In the genomic region with DNA sequence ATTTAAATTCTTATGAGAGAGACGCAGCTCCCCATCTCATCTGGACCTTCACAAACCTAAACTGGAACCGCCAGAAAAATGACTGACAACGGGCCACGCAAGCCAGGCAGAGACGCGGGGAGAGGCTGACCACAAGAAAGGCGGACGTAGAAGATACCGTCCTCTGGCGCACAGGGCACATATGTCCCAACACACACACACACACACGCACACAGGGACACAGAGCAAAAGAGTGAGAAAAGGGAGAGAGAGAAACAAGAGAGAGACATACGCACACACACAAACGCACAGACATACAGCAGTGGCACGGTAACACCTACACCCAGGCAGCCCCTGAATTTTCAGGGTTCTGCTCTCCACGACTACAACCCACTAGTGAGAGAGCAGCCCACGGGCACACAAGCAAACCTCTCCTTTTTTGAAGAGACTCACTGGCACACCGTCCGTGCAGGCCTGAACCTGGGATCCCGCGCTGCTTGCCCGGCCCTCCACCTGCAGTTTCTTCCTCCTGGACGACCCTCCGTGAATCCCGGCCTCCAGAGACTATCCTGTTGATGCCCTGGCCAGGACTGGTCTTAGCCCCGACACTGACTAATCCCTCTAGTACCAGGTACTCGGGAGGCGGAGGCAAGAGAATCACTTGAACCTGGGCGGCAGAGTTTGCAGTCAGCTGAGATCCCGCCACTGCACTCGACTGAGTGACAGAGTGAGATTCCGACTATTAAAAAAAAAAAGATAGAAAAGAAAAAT, we compare ENCODE assay signal across 8 cellular contexts.
A peak's percentile ranks its signal among the peaks of the same experiment; 100 is the strongest.
DNase-seq lines count a peak whose midpoint lies in the region; ATAC-seq and TF ChIP-seq lines count a peak whose summit lies in the region.
"Not testable (repeated sequence)": the region's sequence is repeated elsewhere in the genome, so short reads cannot be mapped to it uniquely, and the experiment has no call there.

No MANE protein-coding gene starts in this region.

- H3K4me2 ChIP-seq in DND-41 (ENCODE audit: insufficient read depth, low read length) (peak overlapping the region; percentile 77), PC-3 (ENCODE audit: low read length) (peak overlapping the region; percentile 71)

- not testable (repeated sequence) for H3F3A ChIP-seq in PC-3 (ENCODE audit: low read length, unreplicated experiment)

- H3K36me3 ChIP-seq in DND-41 (ENCODE audit: insufficient read depth, low read length); PC-3 (ENCODE audit: low read depth, low read length); prostate gland; upper lobe of right lung: not testable (repeated sequence)

- H3K9me2 ChIP-seq in PC-3 (replicated peaks; ENCODE audit: low read length), result not testable (repeated sequence)

- POLR2A ChIA-PET in PC-3 (lab: Charles Lee; ENCODE audit: unreplicated experiment), result not testable (repeated sequence)

- H3K79me2 ChIP-seq in DND-41 (ENCODE audit: insufficient read depth, low read length), result peaks cover 15% of the 10 kb centered on the region
- H3K79me2 ChIP-seq in PC-3 (ENCODE audit: low read length), result not testable (repeated sequence)

- H3K9ac ChIP-seq in DND-41 (ENCODE audit: low read depth, low read length) (peak overlapping the region; percentile 85), PC-3 (ENCODE audit: low read length) (peak overlapping the region; percentile 52)

- not testable (repeated sequence) for TF ChIP-seq POLR2A in prostate gland (IDR thresholded peaks at IDR 0.05)

- intact Hi-C loops in PC-3 (cut with micrococcal nuclease); activated T-helper 2 cell treated with anti-CD3 and anti-CD28 coated beads, Interferon-gamma antibody, Interleukin-2, Interleukin-4, amounts not matched to agents 10 μg/mL and 5 μg/mL and 100 μg/mL, durations not matched to agents 14 hours and 24 hours and 36 hours (cut with micrococcal nuclease); left colon (cut with DNase I, micrococcal nuclease); prostate gland (cut with DNase I); upper lobe of right lung (cut with DNase I): not testable (repeated sequence)

- peaks cover 20% of the 10 kb centered on the region for H3K9me3 ChIP-seq in DND-41 (ENCODE audit: insufficient read depth, low read length, severe bottlenecking)
- H3K9me3 ChIP-seq in PC-3 (ENCODE audit: low read length); prostate gland; upper lobe of right lung: not testable (repeated sequence)

- H3K4me1 ChIP-seq in DND-41 (ENCODE audit: insufficient read depth, low read length), result peaks cover 32% of the 10 kb centered on the region
- not testable (repeated sequence) for H3K4me1 ChIP-seq in PC-3 (ENCODE audit: insufficient read depth, low read length); prostate gland (replicated peaks); upper lobe of right lung

- not testable (repeated sequence) for H3K9me3 Mint-ChIP-seq in activated T-helper 2 cell treated with anti-CD3 and anti-CD28 coated beads, Interferon-gamma antibody, Interleukin-2, Interleukin-4, amounts not matched to agents 10 μg/mL and 5 μg/mL and 100 μg/mL, durations not matched to agents 14 hours and 24 hours and 36 hours; effector memory CD8-positive, alpha-beta T cell

- DNase-seq in DND-41 (peak; percentile 51), PC-3 (peak; percentile 18), upper lobe of right lung (peak; percentile 61)
- DNase-seq in activated T-helper 2 cell treated with anti-CD3 and anti-CD28 coated beads, Interferon-gamma antibody, Interleukin-2, Interleukin-4, amounts not matched to agents 10 μg/mL and 5 μg/mL and 100 μg/mL, durations not matched to agents 14 hours and 24 hours and 36 hours (ENCODE audit: low spot score); effector memory CD8-positive, alpha-beta T cell; left colon; prostate gland (ENCODE audit: low spot score): not testable (repeated sequence)

- H3K27ac ChIP-seq in DND-41 (ENCODE audit: low read length) (peak overlapping the region; percentile 91), prostate gland (peak overlapping the region; percentile 65 to 70), upper lobe of right lung (peak overlapping the region; percentile 63)
- not testable (repeated sequence) for H3K27ac ChIP-seq in PC-3 (ENCODE audit: low read length)

- H3K4me3 Mint-ChIP-seq in activated T-helper 2 cell treated with anti-CD3 and anti-CD28 coated beads, Interferon-gamma antibody, Interleukin-2, Interleukin-4, amounts not matched to agents 10 μg/mL and 5 μg/mL and 100 μg/mL, durations not matched to agents 14 hours and 24 hours and 36 hours (ENCODE audit: low read depth), result peak overlapping the region; percentile 83
- peak overlapping the region; percentile 82 to 89 for H3K4me3 Mint-ChIP-seq in effector memory CD8-positive, alpha-beta T cell

- H3K4me1 Mint-ChIP-seq in activated T-helper 2 cell treated with anti-CD3 and anti-CD28 coated beads, Interferon-gamma antibody, Interleukin-2, Interleukin-4, amounts not matched to agents 10 μg/mL and 5 μg/mL and 100 μg/mL, durations not matched to agents 14 hours and 24 hours and 36 hours (ENCODE audit: low read depth), result peaks cover 15% of the 10 kb centered on the region
- H3K4me1 Mint-ChIP-seq in effector memory CD8-positive, alpha-beta T cell (ENCODE audit: low read depth in 2 of 2), result peaks cover 10 to 15% of the 10 kb centered on the region in 2 donors

- ATAC-seq in DND-41 (ENCODE audit: insufficient read depth, low read depth), result peak; percentile 20
- ATAC-seq in HG03039 (IDR thresholded peaks at IDR 0.05; ENCODE audit: unreplicated experiment), result peak; percentile 4
- peak; percentile 59 for ATAC-seq in PC-3
- ATAC-seq in effector memory CD8-positive, alpha-beta T cell (replicated peaks), result peak; percentile 19
- ATAC-seq in left colon, result peak; percentile 52
- ATAC-seq in upper lobe of right lung, result not testable (repeated sequence)

- not testable (repeated sequence) for TF ChIP-seq CTCF in DND-41 (IDR thresholded peaks at IDR 0.05; ENCODE audit: borderline replicate concordance, extremely low read depth, low read length, poor library complexity, severe bottlenecking); PC-3 (conservative IDR thresholded peaks at IDR 0.05; ENCODE audit: low read depth, low read length); prostate gland (IDR thresholded peaks at IDR 0.05); upper lobe of right lung (IDR thresholded peaks at IDR 0.05)

- H2AFZ ChIP-seq in DND-41 (ENCODE audit: low read depth, low read length) (peak overlapping the region; percentile 100), PC-3 (ENCODE audit: low read length) (peak overlapping the region; percentile 86)

- peak overlapping the region; percentile 62 for H3K27ac Mint-ChIP-seq in activated T-helper 2 cell treated with anti-CD3 and anti-CD28 coated beads, Interferon-gamma antibody, Interleukin-2, Interleukin-4, amounts not matched to agents 10 μg/mL and 5 μg/mL and 100 μg/mL, durations not matched to agents 14 hours and 24 hours and 36 hours
- peak overlapping the region; percentile 72 to 90 for H3K27ac Mint-ChIP-seq in effector memory CD8-positive, alpha-beta T cell

- TSS peak; percentile 57 for BruUV-seq in PC-3 (replicated peaks; lab: Mats Ljungman, UMichigan)

- CTCF ChIA-PET in PC-3 (lab: Charles Lee), result not testable (repeated sequence)

- H3K4me3 ChIP-seq in DND-41 (ENCODE audit: low read depth in 1 of 2, low read length in 2 of 2) (peak overlapping the region; percentile 89 to 92), PC-3 (ENCODE audit: low read length) (peak overlapping the region; percentile 67), prostate gland (peak overlapping the region; percentile 38 to 51), upper lobe of right lung (peak overlapping the region; percentile 55)

- WGBS in prostate gland, result 25% methylated on average over 31 of the region's 31 CpGs

- H3K27me3 ChIP-seq in DND-41 (ENCODE audit: insufficient read depth, low read length, poor library complexity); PC-3 (ENCODE audit: low read length); prostate gland (replicated peaks; ENCODE audit: insufficient read depth); upper lobe of right lung: not testable (repeated sequence)

- H3K27me3 Mint-ChIP-seq in activated T-helper 2 cell treated with anti-CD3 and anti-CD28 coated beads, Interferon-gamma antibody, Interleukin-2, Interleukin-4, amounts not matched to agents 10 μg/mL and 5 μg/mL and 100 μg/mL, durations not matched to agents 14 hours and 24 hours and 36 hours (ENCODE audit: low read depth), result peaks cover 18% of the 10 kb centered on the region
- H3K27me3 Mint-ChIP-seq in effector memory CD8-positive, alpha-beta T cell, result peaks cover 45 to 63% of the 10 kb centered on the region in 2 donors

- not testable (repeated sequence) for H3K36me3 Mint-ChIP-seq in activated T-helper 2 cell treated with anti-CD3 and anti-CD28 coated beads, Interferon-gamma antibody, Interleukin-2, Interleukin-4, amounts not matched to agents 10 μg/mL and 5 μg/mL and 100 μg/mL, durations not matched to agents 14 hours and 24 hours and 36 hours (ENCODE audit: low read depth)
- H3K36me3 Mint-ChIP-seq in effector memory CD8-positive, alpha-beta T cell (ENCODE audit: insufficient read depth), result peaks cover 19% of the 10 kb centered on the region

- H4K20me1 ChIP-seq in DND-41 (ENCODE audit: insufficient read depth, low read length); PC-3 (ENCODE audit: low read length): not testable (repeated sequence)
